In genomic region chrX:25427873-25428555, GRCh38 we compare ENCODE assay signal across 21 cellular contexts.
DNase-seq lines count a peak whose midpoint lies in the region; ATAC-seq, FAIRE-seq and TF ChIP-seq lines count a peak whose summit lies in the region.
"Had no signal": no experiment of that assay in that cellular context is flagged by ENCODE, and none has a peak within 500 bp of the region (broad histone marks: within the 10 kb centered on the region; RNA-seq: fewer than 3 reads in every experiment).

No MANE protein-coding gene starts in this region.

- H3F3A ChIP-seq in SK-N-SH (replicated peaks; ENCODE audit: insufficient read depth): no peaks in the 10 kb centered on the region

- no peaks in the 10 kb centered on the region for H3K9me2 ChIP-seq in SK-N-SH

- no peak overlapping the region for H3K4me3 Mint-ChIP-seq in endodermal cell
- H3K4me3 Mint-ChIP-seq: CD4-positive, alpha-beta memory T cell; stimulated activated naive CD8-positive, alpha-beta T cell treated with anti-CD3 and anti-CD28 coated beads, Interleukin-15, amount 100 ng/mL, for 72 hours had no signal

- no peaks in the 10 kb centered on the region for H3K36me3 Mint-ChIP-seq in endodermal cell (ENCODE audit: low read depth)
- H3K36me3 Mint-ChIP-seq: CD4-positive, alpha-beta memory T cell had no signal

- H3K27ac ChIP-seq in SK-N-SH (ENCODE audit: low read depth in 2 of 2, low read length in 1 of 2) (no peak overlapping the region), endodermal cell (ENCODE audit: low read depth, low read length) (no peak overlapping the region)
- H3K27ac ChIP-seq: upper lobe of right lung had no signal

- CTCF ChIA-PET in SK-N-SH (lab: Yijun Ruan, JAX): no interaction called here

- no peak for TF ChIP-seq POLR2A in NB4 (IDR thresholded peaks at IDR 0.05; ENCODE audit: extremely low read depth, insufficient read length)

- H3K9ac ChIP-seq in SK-N-SH (no peak overlapping the region), endodermal cell (ENCODE audit: extremely low read depth, low read length, poor library complexity, severe bottlenecking) (no peak overlapping the region)

- H3K9me3 ChIP-seq in SK-N-SH: no peaks in the 10 kb centered on the region
- H3K9me3 ChIP-seq in endodermal cell (ENCODE audit: control insufficient read depth, low read length): no peaks in the 10 kb centered on the region
- H3K9me3 ChIP-seq: mucosa of descending colon, upper lobe of right lung had no signal

- POLR2A ChIA-PET in SK-N-SH (lab: Yijun Ruan, JAX): no interaction called here

- DNase-seq in SK-N-SH (no peak), NB4 (ENCODE audit: low read depth) (peak; percentile 2), endodermal cell (peak; percentile 87), frontal cortex (ENCODE audit: low spot score in 2 of 2) (no peak)
- no peak for DNase-seq in activated CD8-positive, alpha-beta memory T cell treated with anti-CD3 and anti-CD28 coated beads, Interleukin-2, amount 50 U/mL, for 48 hours
- DNase-seq: activated CD4-positive, alpha-beta T cell treated with anti-CD3 and anti-CD28 coated beads for 1 hour; activated effector memory CD4-positive, alpha-beta T cell treated with anti-CD3 and anti-CD28 coated beads, Interleukin-2, amount 50 U/mL, for 16 hours; CD4-positive, alpha-beta memory T cell; hippocampal formation; NCI-H1105 treated with DMSO at 0.1 percent for 48 hours; NK-92 treated with Interleukin-12 subunit alpha and Interleukin-12 subunit beta, amount 100 ng/mL, for 24 hours; nucleus accumbens; right cardiac atrium; SHP77; stimulated activated naive CD8-positive, alpha-beta T cell treated with anti-CD3 and anti-CD28 coated beads, Interleukin-15, amount 100 ng/mL, for 72 hours; T-helper 2 cell; upper lobe of right lung had no signal

- no peak overlapping the region for H3K27ac Mint-ChIP-seq in endodermal cell
- H3K27ac Mint-ChIP-seq: CD4-positive, alpha-beta memory T cell; stimulated activated naive CD8-positive, alpha-beta T cell treated with anti-CD3 and anti-CD28 coated beads, Interleukin-15, amount 100 ng/mL, for 72 hours had no signal

- no peak overlapping the region for H3K4me2 ChIP-seq in SK-N-SH

- H3K9me3 Mint-ChIP-seq in endodermal cell: peaks cover 53% of the 10 kb centered on the region

- H3K27me3 Mint-ChIP-seq in endodermal cell (ENCODE audit: insufficient read depth): no peaks in the 10 kb centered on the region
- H3K27me3 Mint-ChIP-seq: CD4-positive, alpha-beta memory T cell; stimulated activated naive CD8-positive, alpha-beta T cell treated with anti-CD3 and anti-CD28 coated beads, Interleukin-15, amount 100 ng/mL, for 72 hours had no signal

- no peak for TF ChIP-seq RAD21 in SK-N-SH (IDR thresholded peaks at IDR 0.05; ENCODE audit: low read length)

- no peak overlapping the region for H2AFZ ChIP-seq in SK-N-SH (ENCODE audit: low read depth)

- no peaks in the 10 kb centered on the region for H3K4me1 ChIP-seq in SK-N-SH (ENCODE audit: control insufficient read depth in 1 of 2, insufficient read depth in 2 of 2, low read depth in 1 of 2, low read length in 1 of 2)
- no peaks in the 10 kb centered on the region for H3K4me1 ChIP-seq in endodermal cell (ENCODE audit: control insufficient read depth, insufficient read depth, low read length)
- H3K4me1 ChIP-seq: upper lobe of right lung had no signal

- no peaks in the 10 kb centered on the region for H3K4me1 Mint-ChIP-seq in endodermal cell
- H3K4me1 Mint-ChIP-seq: CD4-positive, alpha-beta memory T cell; stimulated activated naive CD8-positive, alpha-beta T cell treated with anti-CD3 and anti-CD28 coated beads, Interleukin-15, amount 100 ng/mL, for 72 hours had no signal

- no peaks in the 10 kb centered on the region for H3K36me3 ChIP-seq in SK-N-SH (replicated peaks in 1 of 2; ENCODE audit: control insufficient read depth in 1 of 2, insufficient read depth in 2 of 2, low read length in 1 of 2)
- no peaks in the 10 kb centered on the region for H3K36me3 ChIP-seq in endodermal cell (ENCODE audit: control insufficient read depth, insufficient read depth, low read length)
- H3K36me3 ChIP-seq: upper lobe of right lung had no signal

- FAIRE-seq in frontal cortex (lab: Jason Lieb, UNC): no peak

- TF ChIP-seq CTCF in SK-N-SH (IDR thresholded peaks at IDR 0.05) (peak; percentile 17; the same call in 1 of the 2 replicates), NB4 (IDR thresholded peaks at IDR 0.05; ENCODE audit: low read depth, low read length) (peak; percentile 28), endodermal cell (conservative IDR thresholded peaks at IDR 0.05) (peak; percentile 73)

- no peaks in the 10 kb centered on the region for H3K27me3 ChIP-seq in SK-N-SH (ENCODE audit: insufficient read depth)
- no peaks in the 10 kb centered on the region for H3K27me3 ChIP-seq in endodermal cell (ENCODE audit: control insufficient read depth, insufficient read depth, low read length, poor library complexity, severe bottlenecking)
- H3K27me3 ChIP-seq: upper lobe of right lung had no signal

- TF ChIP-seq EP300 in SK-N-SH (IDR thresholded peaks at IDR 0.05; ENCODE audit: borderline replicate concordance in 1 of 2, low read depth in 1 of 2, low read length in 1 of 2): no peak

- ATAC-seq in SK-N-SH treated with all-trans-retinoic acid at 6 μM for 48 hours (no peak), HG03039 (IDR thresholded peaks at IDR 0.05; ENCODE audit: unreplicated experiment) (no peak), GM19395 (IDR thresholded peaks at IDR 0.05; ENCODE audit: unreplicated experiment) (no peak)
- ATAC-seq: mucosa of descending colon; right cardiac atrium; stimulated activated naive CD8-positive, alpha-beta T cell treated with anti-CD3 and anti-CD28 coated beads, Interleukin-15, amount 100 ng/mL, for 72 hours; upper lobe of right lung had no signal

- H3K4me3 ChIP-seq in SK-N-SH (ENCODE audit: low read depth in 2 of 2, low read length in 1 of 2) (no peak overlapping the region), NB4 (ENCODE audit: low read depth, low read length) (no peak overlapping the region), endodermal cell (ENCODE audit: low read length) (no peak overlapping the region)
- H3K4me3 ChIP-seq: mucosa of descending colon, upper lobe of right lung had no signal

- no peaks in the 10 kb centered on the region for H3K79me2 ChIP-seq in SK-N-SH (ENCODE audit: insufficient read depth)

- 10% methylated on average over 10 of the region's 10 CpGs for WGBS in SK-N-SH (ENCODE audit: low lambda C conversion rate)
- 66 to 100% methylated on average over 1 to 10 of the region's 10 CpGs for WGBS in endodermal cell (ENCODE audit: insufficient coverage in 1 of 2, insufficient read length in 1 of 2), 2 experiments

- no peaks in the 10 kb centered on the region for H4K20me1 ChIP-seq in SK-N-SH (ENCODE audit: insufficient read depth)

TF ChIP-seq in SK-N-SH, 30 proteins besides CTCF, POLR2A, EP300 and RAD21 (continues in another document):
- TF ChIP-seq RXRA (IDR thresholded peaks at IDR 0.05; ENCODE audit: borderline replicate concordance, low read depth): no peak
- no peak for TF ChIP-seq TCF12 (IDR thresholded peaks at IDR 0.05)
- TF ChIP-seq FOXM1 (IDR thresholded peaks at IDR 0.05; ENCODE audit: low read depth): no peak
- TF ChIP-seq TEAD4 (IDR thresholded peaks at IDR 0.05; ENCODE audit: borderline replicate concordance, insufficient read depth): no peak
- no peak for TF ChIP-seq ZBTB33 (IDR thresholded peaks at IDR 0.05; ENCODE audit: borderline replicate concordance, low read depth)
- no peak for TF ChIP-seq NRF1 (IDR thresholded peaks at IDR 0.05; ENCODE audit: low read depth, low read length)

TF ChIP-seq in SK-N-SH treated with all-trans-retinoic acid at 6 μM for 48 hours, 23 proteins besides CTCF, POLR2A, EP300 and RAD21 (continues in another document):
- TF ChIP-seq PPARA (CRISPR knock-in tag; IDR thresholded peaks at IDR 0.05; ENCODE audit: borderline replicate concordance): no peak
- TF ChIP-seq ZFP3 (CRISPR knock-in tag; IDR thresholded peaks at IDR 0.05): no peak
- TF ChIP-seq BACH2 (CRISPR knock-in tag; IDR thresholded peaks at IDR 0.05; ENCODE audit: borderline replicate concordance): no peak
- no peak for TF ChIP-seq CREB5 (CRISPR knock-in tag; IDR thresholded peaks at IDR 0.05; ENCODE audit: low read depth)
- no peak for TF ChIP-seq ZNF8 (CRISPR knock-in tag; IDR thresholded peaks at IDR 0.05)
- TF ChIP-seq ZC3H10 (CRISPR knock-in tag; IDR thresholded peaks at IDR 0.05): no peak
- TF ChIP-seq ZFP30 (CRISPR knock-in tag; IDR thresholded peaks at IDR 0.05): no peak
- TF ChIP-seq ARNTL (CRISPR knock-in tag; IDR thresholded peaks at IDR 0.05; ENCODE audit: borderline replicate concordance, low read depth): no peak
- no peak for TF ChIP-seq CSDC2 (CRISPR knock-in tag; IDR thresholded peaks at IDR 0.05)
- no peak for TF ChIP-seq CSRNP3 (CRISPR knock-in tag; IDR thresholded peaks at IDR 0.05)
- TF ChIP-seq ISL1 (CRISPR knock-in tag; IDR thresholded peaks at IDR 0.05): no peak
- no peak for TF ChIP-seq ZNF70 (CRISPR knock-in tag; IDR thresholded peaks at IDR 0.05)

Comparison
In these comparisons a context has a peak if more than half of its experiments do, and no peak if none do; other contexts are left out.
1. DNase-seq: peak in NB4 (single experiment) and endodermal cell (single experiment); none in SK-N-SH (single experiment), activated CD8-positive, alpha-beta memory T cell treated with anti-CD3 and anti-CD28 coated beads, Interleukin-2, amount 50 U/mL, for 48 hours (single experiment) and frontal cortex (0 of 2).
2. CTCF ChIP-seq: peak in every context shown above with its lines; median percentile 73 in endodermal cell; 28 in NB4; 17 in SK-N-SH.